Comparison of ENCODE assay signal across 8 cellular contexts in genomic region chr3:138935864-138936762, GRCh38. TPM values are rescaled to one million over a fixed set of nuclear protein-coding genes. Genes with fewer than 3 reads are reported as not detected.
DNase-seq lines count a peak whose midpoint lies in the region; ATAC-seq lines count a peak whose summit lies in the region.

No MANE protein-coding gene starts in this region.

- peaks cover 1% of the 10 kb centered on the region for H3K36me3 Mint-ChIP-seq in activated CD8-positive, alpha-beta memory T cell treated with anti-CD3 and anti-CD28 coated beads, Interleukin-2, amount 10 ng/mL, durations not matched to agents 7 days and 5 days

- peak overlapping the region; percentile 52 for H3K4me3 Mint-ChIP-seq in activated CD8-positive, alpha-beta memory T cell treated with anti-CD3 and anti-CD28 coated beads, Interleukin-2, amount 10 ng/mL, durations not matched to agents 7 days and 5 days

- peaks cover 24% of the 10 kb centered on the region for H3K4me1 Mint-ChIP-seq in activated CD8-positive, alpha-beta memory T cell treated with anti-CD3 and anti-CD28 coated beads, Interleukin-2, amount 10 ng/mL, durations not matched to agents 7 days and 5 days

- DNase-seq in NCI-H1417 (lab: John Stamatoyannopoulos, UW) (peak; percentile 18 to 38 (median 35)), NCI-H1417 treated with DMSO at 0.1 percent for 48 hours (lab: John Stamatoyannopoulos, UW) (no peak), NCI-H526 treated with DMSO at 0.1 percent for 48 hours (lab: John Stamatoyannopoulos, UW) (peak; percentile 70), epidermal melanocyte (ENCODE audit: insufficient read length, low spot score) (peak; percentile 81), mucosa of gallbladder (ENCODE audit: low spot score) (peak; percentile 66)
- peak; percentile 67 for DNase-seq in activated CD8-positive, alpha-beta memory T cell treated with anti-CD3 and anti-CD28 coated beads, Interleukin-2, amount 10 ng/mL, durations not matched to agents 7 days and 5 days
- peak; percentile 29 to 37 for DNase-seq in stimulated activated CD8-positive, alpha-beta memory T cell treated with anti-CD3 and anti-CD28 coated beads, Interleukin-4, amount 100 ng/mL, for 4 hours (ENCODE audit: low read depth in 2 of 2, low spot score in 1 of 2)

- H3K27ac Mint-ChIP-seq in activated CD8-positive, alpha-beta memory T cell treated with anti-CD3 and anti-CD28 coated beads, Interleukin-2, amount 10 ng/mL, durations not matched to agents 7 days and 5 days: no peak overlapping the region

- ATAC-seq in HG02798 (IDR thresholded peaks at IDR 0.05; ENCODE audit: poor library complexity, unreplicated experiment): peak; percentile 87
- ATAC-seq in activated CD8-positive, alpha-beta memory T cell treated with anti-CD3 and anti-CD28 coated beads, Interleukin-2, amount 10 ng/mL, durations not matched to agents 7 days and 5 days: peak; percentile 77

- H3K9me3 Mint-ChIP-seq in activated CD8-positive, alpha-beta memory T cell treated with anti-CD3 and anti-CD28 coated beads, Interleukin-2, amount 10 ng/mL, durations not matched to agents 7 days and 5 days (ENCODE audit: low read depth): no peaks in the 10 kb centered on the region

- H3K27me3 Mint-ChIP-seq in activated CD8-positive, alpha-beta memory T cell treated with anti-CD3 and anti-CD28 coated beads, Interleukin-2, amount 10 ng/mL, durations not matched to agents 7 days and 5 days: peaks cover 86% of the 10 kb centered on the region

- CTCF ChIA-PET in activated CD8-positive, alpha-beta memory T cell treated with anti-CD3 and anti-CD28 coated beads, Interleukin-2, amount 10 ng/mL, durations not matched to agents 7 days and 5 days (lab: Charles Lee): interaction anchor here (0.7 to 4.6 kb wide), 32 partner anchors 10 to 739 kb away, joined by 3 to 48 read pairs (median 4); partner anchors contain the start of genes CEP70, FOXL2 and FOXL2NB

RNA-seq across cellular contexts. Expression of gene FOXL2, which starts 10.8 kb away (rescaled TPM):
- total RNA-seq in activated CD8-positive, alpha-beta memory T cell treated with anti-CD3 and anti-CD28 coated beads, Interleukin-2, amount 10 ng/mL, durations not matched to agents 7 days and 5 days: under 1 TPM in 1 of 2 experiments, not detected in 1; 0.14 TPM
- total RNA-seq in mucosa of gallbladder: 0.14 TPM

RNA-seq across cellular contexts. Expression of gene FOXL2NB, which starts 10.9 kb away (rescaled TPM):
- not detected for total RNA-seq in activated CD8-positive, alpha-beta memory T cell treated with anti-CD3 and anti-CD28 coated beads, Interleukin-2, amount 10 ng/mL, durations not matched to agents 7 days and 5 days
- 0.09 TPM for total RNA-seq in mucosa of gallbladder
